22 cellular contexts compared by ENCODE assay signal in genomic region chr12:76787689-76788088, GRCh38. TPM values are rescaled to one million over a fixed set of nuclear protein-coding genes. Genes with fewer than 3 reads are reported as not detected.
A peak's percentile ranks its signal among the peaks of the same experiment; 100 is the strongest.
DNase-seq lines count a peak whose midpoint lies in the region; ATAC-seq and TF ChIP-seq lines count a peak whose summit lies in the region.
"Had no signal": no experiment of that assay in that cellular context is flagged by ENCODE, and none has a peak within 500 bp of the region (broad histone marks: within the 10 kb centered on the region; RNA-seq: fewer than 3 reads in every experiment).

No MANE protein-coding gene starts in this region.

- no peaks in the 10 kb centered on the region for H3K36me3 ChIP-seq in HEK293 (ENCODE audit: control insufficient read depth in 2 of 2, insufficient read depth in 1 of 2, low read length in 2 of 2)
- no peaks in the 10 kb centered on the region for H3K36me3 ChIP-seq in SJCRH30
- H3K36me3 ChIP-seq: BE2C had no signal

- no peak overlapping the region for H3K27ac ChIP-seq in HEK293 (ENCODE audit: extremely low read depth, low read depth, low read length)
- no peak overlapping the region for H3K27ac ChIP-seq in SJCRH30
- H3K27ac ChIP-seq: A549; BLaER1 treated with 17β-estradiol and CSF1 and Interleukin-3, amounts not matched to agents 10 nM and 100 nM; GM23248 had no signal

- DNase-seq in WTC11 (ENCODE audit: low spot score) = no peak
- DNase-seq in memory B cell (ENCODE audit: low spot score in 2 of 2) = no peak
- no peak for DNase-seq in COR-L47 (lab: John Stamatoyannopoulos, UW)
- no peak for DNase-seq in SJCRH30
- DNase-seq: 8988T; ACHN; AML-193; BE2C; Calu3; CD4-positive, alpha-beta T cell; CD8-positive, alpha-beta memory T cell; DMS53; DMS79 treated with DMSO at 0.1 percent for 48 hours; GF-D8; GM23248; H7; HCEC 1CT had no signal

- POLR2A ChIA-PET in HEK293 (lab: Yijun Ruan, JAX) (no interaction called here), WTC11 (lab: Charles Lee) (no interaction called here)

- TF ChIP-seq CTCF in HEK293 (tag by site-specific recombination; IDR thresholded peaks at IDR 0.05) (no peak), WTC11 (IDR thresholded peaks at IDR 0.05) (no peak)

- H3K36me3 Mint-ChIP-seq in WTC11 (peaks cover 14% of the 10 kb centered on the region), memory B cell (peaks cover 20% of the 10 kb centered on the region)

- peaks cover 27% of the 10 kb centered on the region for H3K4me1 Mint-ChIP-seq in WTC11
- peaks cover 38% of the 10 kb centered on the region for H3K4me1 Mint-ChIP-seq in memory B cell

- no peaks in the 10 kb centered on the region for H3K27me3 ChIP-seq in SJCRH30
- H3K27me3 ChIP-seq: BE2C; BLaER1 treated with 17β-estradiol and CSF1 and Interleukin-3, amounts not matched to agents 10 nM and 100 nM had no signal

- H3K27me3 Mint-ChIP-seq in WTC11 (ENCODE audit: low read depth) = no peaks in the 10 kb centered on the region
- H3K27me3 Mint-ChIP-seq in memory B cell = no peaks in the 10 kb centered on the region
- H3K27me3 Mint-ChIP-seq: CD4-positive, alpha-beta T cell; CD8-positive, alpha-beta memory T cell had no signal

- H3K4me3 Mint-ChIP-seq in WTC11 (no peak overlapping the region), memory B cell (no peak overlapping the region)
- H3K4me3 Mint-ChIP-seq: CD14-positive monocyte; CD4-positive, alpha-beta T cell; CD8-positive, alpha-beta memory T cell had no signal

- H3K9me3 Mint-ChIP-seq in WTC11 (peaks cover 23% of the 10 kb centered on the region), memory B cell (peaks cover 4% of the 10 kb centered on the region)
- H3K9me3 Mint-ChIP-seq: CD4-positive, alpha-beta T cell had no signal

- no peak for ATAC-seq in WTC11
- ATAC-seq in memory B cell (ENCODE audit: low read depth) = no peak
- no peak for ATAC-seq in HG03521 (IDR thresholded peaks at IDR 0.05; ENCODE audit: unreplicated experiment)
- ATAC-seq: A549 had no signal

- H3K9me3 ChIP-seq in HEK293 (ENCODE audit: control insufficient read depth, insufficient read depth, low read depth, low read length) (no peaks in the 10 kb centered on the region), SJCRH30 (replicated peaks) (no peaks in the 10 kb centered on the region)
- H3K9me3 ChIP-seq: A549, BE2C had no signal

- CTCF ChIA-PET in HEK293 (lab: Yijun Ruan, JAX) = interaction anchor here (0.6 to 1.2 kb wide), 3 partner anchors 9 to 165 kb away, joined by 3 to 6 read pairs (median 3); no protein-coding TSS in a partner anchor
- CTCF ChIA-PET in WTC11 (lab: Charles Lee) = no interaction called here

- H3K27ac Mint-ChIP-seq in WTC11 = no peak overlapping the region
- peak overlapping the region; percentile 38 for H3K27ac Mint-ChIP-seq in memory B cell
- H3K27ac Mint-ChIP-seq: CD14-positive monocyte; CD4-positive, alpha-beta T cell; CD8-positive, alpha-beta memory T cell had no signal

- H3K4me3 ChIP-seq in HEK293 (ENCODE audit: low read depth, low read length) = no peak overlapping the region
- H3K4me3 ChIP-seq in SJCRH30 = no peak overlapping the region
- H3K4me3 ChIP-seq: A549; BLaER1 treated with 17β-estradiol and CSF1 and Interleukin-3, amounts not matched to agents 10 nM and 100 nM; GM23248 had no signal

- H3K4me1 ChIP-seq in HEK293 (ENCODE audit: control insufficient read depth, insufficient read depth, low read length) (peaks cover under 1% of the 10 kb centered on the region; the same call in 1 of the 2 replicates), SJCRH30 (no peaks in the 10 kb centered on the region)
- H3K4me1 ChIP-seq: A549, BE2C had no signal

TF ChIP-seq in HEK293, 187 proteins besides CTCF, POLR2A, EP300 and RAD21:
- TF ChIP-seq KLF8 (tag by site-specific recombination; IDR thresholded peaks at IDR 0.05) (no peak), SETDB1 (IDR thresholded peaks at IDR 0.05; ENCODE audit: insufficient read length, low read length) (peak; percentile 55)

TF ChIP-seq in WTC11, 78 proteins besides CTCF, POLR2A, EP300 and RAD21:
- TF ChIP-seq PRDM15 (CRISPR knock-in tag; IDR thresholded peaks at IDR 0.05) (no peak), NR2C2 (CRISPR knock-in tag; IDR thresholded peaks at IDR 0.05) (no peak), ZNF121 (CRISPR knock-in tag; IDR thresholded peaks at IDR 0.05) (peak; percentile 87)

RNA-seq across cellular contexts. Expression of gene ZDHHC17, which starts 23.8 kb away (rescaled TPM):
- total RNA-seq in WTC11 (2021) = 30.7 to 36.9 TPM (median 30.7 TPM) in 3 replicates
- total RNA-seq in SJCRH30 (2014; rRNA removed; shearing (Covaris generic)) = 37.5 and 41.3 TPM in 2 replicates

Comparison
In these comparisons a context has a peak if more than half of its experiments do, and no peak if none do; other contexts are left out.
1. Of the 8 proteins assayed by ChIP-seq in both HEK293 and WTC11: peak only in HEK293: none; only in WTC11: ZNF121; in both: none; in neither: 7.